Comparison of ENCODE assay signal across 16 cellular contexts in the genomic region with DNA sequence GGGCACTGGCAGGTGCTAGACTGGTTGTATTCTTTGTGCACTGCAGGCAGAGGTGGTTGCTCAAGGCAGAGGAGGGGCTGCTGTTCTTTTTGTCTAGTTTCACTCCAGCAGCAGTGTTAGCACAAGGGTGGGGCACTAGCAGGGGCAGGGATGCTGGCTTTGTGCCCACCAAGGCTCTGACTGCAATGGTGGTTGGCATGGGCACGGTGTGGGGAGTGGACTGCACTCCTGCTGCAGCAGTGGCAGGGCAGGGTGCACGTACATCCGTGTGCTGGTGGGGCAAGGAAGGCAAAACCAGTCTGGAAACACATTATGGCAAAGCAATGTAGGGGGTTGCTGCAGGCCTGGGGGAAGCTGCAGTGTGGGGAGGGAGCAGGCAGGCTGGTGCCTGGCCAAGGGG.
DNase-seq lines count a peak whose midpoint lies in the region; ATAC-seq lines count a peak whose summit lies in the region.
"Had no signal": no experiment of that assay in that cellular context is flagged by ENCODE, and none has a peak within 500 bp of the region (broad histone marks: within the 10 kb centered on the region; RNA-seq: fewer than 3 reads in every experiment).

No MANE protein-coding gene starts in this region.

- H4K8ac ChIP-seq in neuronal stem cell (ENCODE audit: low read depth, low read length): peak overlapping the region; percentile 93

- H3K79me1 ChIP-seq in neuronal stem cell (ENCODE audit: low read depth, low read length): no peaks in the 10 kb centered on the region

- H3K36me3 ChIP-seq in neuronal stem cell (replicated peaks in 1 of 2; ENCODE audit: control insufficient read depth in 2 of 2, insufficient read depth in 2 of 2, low read length in 2 of 2) (no peaks in the 10 kb centered on the region), aorta (ENCODE audit: control insufficient read depth in 1 of 2, insufficient read depth in 2 of 2, low read length in 1 of 2) (no peaks in the 10 kb centered on the region)
- H3K36me3 ChIP-seq: BLaER1, HAP-1 had no signal

- H3K4me3 ChIP-seq in neuronal stem cell (ENCODE audit: low read length in 2 of 2) (no peak overlapping the region), aorta (ENCODE audit: low read length in 2 of 2) (no peak overlapping the region)
- H3K4me3 ChIP-seq: BLaER1, HAP-1 had no signal

- no peak overlapping the region for H2BK120ac ChIP-seq in neuronal stem cell (ENCODE audit: low read depth, low read length)

- no peak overlapping the region for H2BK15ac ChIP-seq in neuronal stem cell (ENCODE audit: low read length)

- ATAC-seq in aorta (ENCODE audit: low FRiP score) (peak; percentile 33), GM21825 (IDR thresholded peaks at IDR 0.05; ENCODE audit: unreplicated experiment) (no peak)
- ATAC-seq: HepG2 had no signal

- H3K27me3 ChIP-seq in neuronal stem cell (ENCODE audit: control insufficient read depth in 3 of 3, insufficient read depth in 3 of 3, low read depth in 1 of 3, low read length in 3 of 3) (no peaks in the 10 kb centered on the region), aorta (ENCODE audit: control insufficient read depth in 1 of 2, insufficient read depth in 2 of 2, low read length in 1 of 2) (no peaks in the 10 kb centered on the region)
- H3K27me3 ChIP-seq: BLaER1 had no signal

- H3K27ac ChIP-seq in neuronal stem cell (replicated peaks; ENCODE audit: low read length) (no peak overlapping the region), aorta (ENCODE audit: low read depth in 1 of 2, low read length in 2 of 2) (no peak overlapping the region)
- H3K27ac ChIP-seq: BLaER1 had no signal

- no peak overlapping the region for H3K4me2 ChIP-seq in neuronal stem cell (ENCODE audit: insufficient read depth, low read length, poor library complexity, severe bottlenecking)
- H3K4me2 ChIP-seq: BLaER1 had no signal

- H3K4ac ChIP-seq in neuronal stem cell (ENCODE audit: low read length): peak overlapping the region; percentile 69

- peak overlapping the region; percentile 54 for H3K9ac ChIP-seq in neuronal stem cell (ENCODE audit: low read depth, low read length, poor library complexity)
- H3K9ac ChIP-seq: BLaER1 had no signal

- H3K23ac ChIP-seq in neuronal stem cell (ENCODE audit: low read depth, low read length, poor library complexity): no peak overlapping the region

- DNase-seq in NCI-H345 (lab: John Stamatoyannopoulos, UW) (peak; percentile 61), NCI-H345 treated with DMSO at 0.1 percent for 48 hours (lab: John Stamatoyannopoulos, UW; ENCODE audit: unreplicated experiment) (no peak), COR-L47 (lab: John Stamatoyannopoulos, UW) (peak; percentile 58), neuronal stem cell (ENCODE audit: low spot score) (no peak), aorta (no peak)
- no peak for DNase-seq in activated effector memory CD4-positive, alpha-beta T cell treated with Interleukin-2 at 50 U/mL for 16 hours
- DNase-seq: 8988T; Calu3; CD4-positive, alpha-beta memory T cell; DMS79 treated with DMSO at 0.1 percent for 48 hours; GF-D8; GOT3 had no signal

- H3K9me3 ChIP-seq in neuronal stem cell (replicated peaks in 1 of 2; ENCODE audit: control insufficient read depth in 2 of 2, insufficient read depth in 1 of 2, low read depth in 1 of 2, low read length in 2 of 2): no peaks in the 10 kb centered on the region
- no peaks in the 10 kb centered on the region for H3K9me3 ChIP-seq in aorta (ENCODE audit: control insufficient read depth, low read length)
- H3K9me3 ChIP-seq: HAP-1 had no signal

- no CpG with 5 or more reads among the region's 3 CpGs for WGBS in neuronal stem cell (ENCODE audit: extremely low coverage in 2 of 2, insufficient read length in 2 of 2, insufficient replicate concordance in 1 of 2), 2 donors
- 88 to 94% methylated on average over 3 of the region's 3 CpGs for WGBS in aorta, 2 donors

- H2AFZ ChIP-seq in neuronal stem cell (ENCODE audit: low read length): no peak overlapping the region

- no peaks in the 10 kb centered on the region for H3K4me1 ChIP-seq in neuronal stem cell (ENCODE audit: control insufficient read depth in 2 of 2, insufficient read depth in 1 of 2, low read depth in 1 of 2, low read length in 2 of 2)
- H3K4me1 ChIP-seq in aorta (ENCODE audit: control insufficient read depth in 1 of 2, insufficient read depth in 2 of 2, low read length in 2 of 2): no peaks in the 10 kb centered on the region
- H3K4me1 ChIP-seq: BLaER1, HAP-1 had no signal

- no peak overlapping the region for H3K14ac ChIP-seq in neuronal stem cell (ENCODE audit: low read length)

- peak overlapping the region; percentile 33 for H2AK5ac ChIP-seq in neuronal stem cell (ENCODE audit: low read depth, low read length)

- H4K91ac ChIP-seq in neuronal stem cell (ENCODE audit: low read depth, low read length, poor library complexity): no peak overlapping the region

- peak overlapping the region; percentile 59 for H3K18ac ChIP-seq in neuronal stem cell (ENCODE audit: low read length)

- no peak overlapping the region for H2BK12ac ChIP-seq in neuronal stem cell (ENCODE audit: low read length)

- no peak overlapping the region for H2BK5ac ChIP-seq in neuronal stem cell (ENCODE audit: low read length)

- intact Hi-C loops in aorta (cut with DNase I): no loop called here

Comparison
In these comparisons a context has a peak if more than half of its experiments do, and no peak if none do; other contexts are left out.
1. DNase-seq: peak in NCI-H345 (single experiment) and COR-L47 (single experiment); none in NCI-H345 treated with DMSO at 0.1 percent for 48 hours (single experiment), neuronal stem cell (single experiment), aorta (0 of 2) and activated effector memory CD4-positive, alpha-beta T cell treated with Interleukin-2 at 50 U/mL for 16 hours (single experiment).